In genomic region chr14:105691846-105692685, GRCh38 we compare ENCODE assay signal across 8 cellular contexts.
DNase-seq lines count a peak whose midpoint lies in the region; ATAC-seq and TF ChIP-seq lines count a peak whose summit lies in the region.
"Not testable (repeated sequence)": the region's sequence is repeated elsewhere in the genome, so short reads cannot be mapped to it uniquely, and the experiment has no call there.

No MANE protein-coding gene starts in this region.

- DNase-seq in activated B cell treated with CpG ODN at 0.5 μM for 24 hours: peak; percentile 44
- DNase-seq in mesenteric fat pad (ENCODE audit: low spot score): peak; percentile 28
- peak; percentile 76 for DNase-seq in spleen
- peak in 1 of 2 donors; percentile 17 for DNase-seq in aorta

- H3K36me3 ChIP-seq in BLaER1 treated with 17β-estradiol and CSF1 and Interleukin-3, amounts not matched to agents 10 nM and 100 nM; OCI-LY3 (replicated peaks; ENCODE audit: low read depth, low read length); spleen; aorta (ENCODE audit: control insufficient read depth in 1 of 2, insufficient read depth in 2 of 2, low read length in 1 of 2): not testable (repeated sequence)

- peaks cover 0 to 52% (median 18%) of the 10 kb centered on the region in 10 experiments; a peak in 10 of 20 replicates for H3K4me1 ChIP-seq in BLaER1 treated with 17β-estradiol and CSF1 and Interleukin-3, amounts not matched to agents 10 nM and 100 nM
- not testable (repeated sequence) for H3K4me1 ChIP-seq in OCI-LY3 (ENCODE audit: low read length); aorta (ENCODE audit: control insufficient read depth in 1 of 2, insufficient read depth in 2 of 2, low read length in 2 of 2)
- peaks cover 0 to 22% (median 0%) of the 10 kb centered on the region in 6 donors for H3K4me1 ChIP-seq in spleen

- peak overlapping the region in 7 of 11 experiments; percentile 24 to 66 (median 60); a peak in 12 of 22 replicates for H3K4me2 ChIP-seq in BLaER1 treated with 17β-estradiol and CSF1 and Interleukin-3, amounts not matched to agents 10 nM and 100 nM
- H3K4me2 ChIP-seq in OCI-LY3 (ENCODE audit: low read length): not testable (repeated sequence)

- CTCF ChIA-PET in activated B cell treated with CpG ODN at 0.5 μM for 24 hours (lab: Charles Lee): not testable (repeated sequence)

- not testable (repeated sequence) for H3K27me3 Mint-ChIP-seq in activated B cell treated with CpG ODN at 0.5 μM for 24 hours

- H3K27ac ChIP-seq in BLaER1 treated with 17β-estradiol and CSF1 and Interleukin-3, amounts not matched to agents 10 nM and 100 nM: peak overlapping the region in 2 of 11 experiments; percentile 28 to 56; a peak in 2 of 22 replicates
- peak overlapping the region; percentile 42; the same call in 1 of the 2 replicates for H3K27ac ChIP-seq in OCI-LY3 (ENCODE audit: low read length)
- peak overlapping the region in 6 of 8 donors; percentile 47 to 91 (median 76) for H3K27ac ChIP-seq in spleen
- not testable (repeated sequence) for H3K27ac ChIP-seq in aorta (ENCODE audit: low read depth in 1 of 2, low read length in 2 of 2)

- H3K4me3 Mint-ChIP-seq in activated B cell treated with CpG ODN at 0.5 μM for 24 hours: peak overlapping the region; percentile 16

- not testable (repeated sequence) for H3K9me3 ChIP-seq in BLaER1 treated with 17β-estradiol and CSF1 and Interleukin-3, amounts not matched to agents 10 nM and 100 nM (replicated peaks in 1 of 11); OCI-LY3 (ENCODE audit: insufficient read depth, low read length); spleen; aorta (ENCODE audit: control insufficient read depth, low read length)

- H3K27ac Mint-ChIP-seq in activated B cell treated with CpG ODN at 0.5 μM for 24 hours: peak overlapping the region; percentile 90

- 0 out of 22 replicates have a peak overlapping the region, but pooled peaks of 1 of the 11 experiments have one; percentile 13 for H3K9ac ChIP-seq in BLaER1 treated with 17β-estradiol and CSF1 and Interleukin-3, amounts not matched to agents 10 nM and 100 nM
- not testable (repeated sequence) for H3K9ac ChIP-seq in OCI-LY3 (ENCODE audit: low read length)

- not testable (repeated sequence) for H4K20me1 ChIP-seq in BLaER1 treated with 17β-estradiol and CSF1 and Interleukin-3, amounts not matched to agents 10 nM and 100 nM; OCI-LY3 (ENCODE audit: insufficient read depth, low read length)

- ATAC-seq in GM18511 (IDR thresholded peaks at IDR 0.05; ENCODE audit: unreplicated experiment) (peak; percentile 25), activated B cell treated with CpG ODN at 0.5 μM for 24 hours (ENCODE audit: low read depth) (peak; percentile 69), esophagus mucosa (peak; percentile 33), aorta (ENCODE audit: low FRiP score) (peak; percentile 33)

- H2AFZ ChIP-seq in OCI-LY3 (ENCODE audit: low read depth, low read length): not testable (repeated sequence)

- 61 to 87% (median 77%) methylated on average over 1 to 2 of the region's 21 CpGs; no CpG with 5 or more reads in 1 of the 5 donors for WGBS in spleen, 5 donors
- WGBS in aorta, 2 donors: 92% methylated on average over 1 of the region's 21 CpGs; no CpG with 5 or more reads in 1 of the 2 donors

- peaks cover 63% of the 10 kb centered on the region for H3K4me1 Mint-ChIP-seq in activated B cell treated with CpG ODN at 0.5 μM for 24 hours

- POLR2A ChIA-PET in activated B cell treated with CpG ODN at 0.5 μM for 24 hours (lab: Charles Lee): interaction anchor here (0.7 to 1.2 kb wide), 8 partner anchors 14 to 170 kb away, joined by 3 to 10 read pairs (median 4); no protein-coding TSS in a partner anchor

- H3K79me2 ChIP-seq in OCI-LY3 (ENCODE audit: low read length): not testable (repeated sequence)

- not testable (repeated sequence) for H3K36me3 Mint-ChIP-seq in activated B cell treated with CpG ODN at 0.5 μM for 24 hours (ENCODE audit: low read depth)

- not testable (repeated sequence) for H3K9me3 Mint-ChIP-seq in activated B cell treated with CpG ODN at 0.5 μM for 24 hours

- TF ChIP-seq CTCF in OCI-LY3 (IDR thresholded peaks at IDR 0.05; ENCODE audit: low read depth, low read length); activated B cell treated with CpG ODN at 0.5 μM for 24 hours (IDR thresholded peaks at IDR 0.05); spleen (IDR thresholded peaks at IDR 0.05 in 8 of 11, conservative IDR thresholded peaks at IDR 0.05 in 3 of 11): not testable (repeated sequence)

- intact Hi-C loops in activated B cell treated with CpG ODN at 0.5 μM for 24 hours (cut with micrococcal nuclease); spleen (cut with DNase I; ENCODE audit: low total_unique reads); aorta (cut with DNase I): not testable (repeated sequence)

- H3K4me3 ChIP-seq in BLaER1 treated with 17β-estradiol and CSF1 and Interleukin-3, amounts not matched to agents 10 nM and 100 nM; OCI-LY3 (ENCODE audit: low read length); spleen; aorta (ENCODE audit: low read length in 2 of 2): not testable (repeated sequence)

- not testable (repeated sequence) for H3K27me3 ChIP-seq in BLaER1 treated with 17β-estradiol and CSF1 and Interleukin-3, amounts not matched to agents 10 nM and 100 nM; OCI-LY3 (ENCODE audit: low read depth, low read length); spleen (replicated peaks in 1 of 7); aorta (ENCODE audit: control insufficient read depth in 1 of 2, insufficient read depth in 2 of 2, low read length in 1 of 2)

- TF ChIP-seq POLR2A in spleen (IDR thresholded peaks at IDR 0.05): not testable (repeated sequence)
